ENCODE assay signal across 11 cellular contexts in the genomic region with DNA sequence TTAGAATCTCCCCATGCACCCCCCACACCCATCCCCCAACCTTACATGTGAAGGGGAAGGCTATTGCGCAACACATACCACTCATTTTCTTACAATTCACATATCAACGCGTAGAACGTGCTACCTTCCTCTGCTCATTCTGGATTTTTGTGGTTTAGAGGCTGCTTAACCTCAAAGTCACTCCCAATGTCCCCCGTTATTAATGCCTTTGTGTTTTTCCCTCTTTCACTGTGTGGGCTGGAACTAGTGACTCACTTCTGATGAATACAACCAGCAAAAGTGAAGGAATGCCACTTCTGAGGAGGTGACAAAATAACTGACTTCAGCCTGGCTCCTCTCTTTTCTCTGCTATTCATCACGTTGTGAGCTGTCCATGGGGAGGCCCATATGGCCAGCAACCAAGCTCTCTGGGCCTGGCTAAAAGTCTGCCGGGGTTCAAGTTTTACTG.
DNase-seq lines count a peak whose midpoint lies in the region; ATAC-seq and TF ChIP-seq lines count a peak whose summit lies in the region.
"Had no signal": no experiment of that assay in that cellular context is flagged by ENCODE, and none has a peak within 500 bp of the region (broad histone marks: within the 10 kb centered on the region; RNA-seq: fewer than 3 reads in every experiment).

No MANE protein-coding gene starts in this region.

- no peak overlapping the region for H3K4me3 Mint-ChIP-seq in activated CD4-positive, alpha-beta T cell treated with anti-CD3 and anti-CD28 coated beads for 36 hours
- H3K4me3 Mint-ChIP-seq: activated T-helper 17 cell treated with anti-CD3 and anti-CD28 coated beads, Interleukin-2, amount 50 U/mL, for 72 hours; nephron progenitor cell had no signal

- H3K9me3 Mint-ChIP-seq in activated CD4-positive, alpha-beta T cell treated with anti-CD3 and anti-CD28 coated beads for 36 hours (ENCODE audit: low read depth): peaks cover 14% of the 10 kb centered on the region
- H3K9me3 Mint-ChIP-seq: nephron progenitor cell had no signal

- no peak overlapping the region for H3K27ac ChIP-seq in RWPE2 (ENCODE audit: poor library complexity, severe bottlenecking)
- H3K27ac ChIP-seq: esophagus muscularis mucosa had no signal

- H3K36me3 Mint-ChIP-seq in activated CD4-positive, alpha-beta T cell treated with anti-CD3 and anti-CD28 coated beads for 36 hours (ENCODE audit: low read depth): no peaks in the 10 kb centered on the region

- H3K27ac Mint-ChIP-seq in activated CD4-positive, alpha-beta T cell treated with anti-CD3 and anti-CD28 coated beads for 36 hours: no peak overlapping the region
- H3K27ac Mint-ChIP-seq: activated T-helper 17 cell treated with anti-CD3 and anti-CD28 coated beads, Interleukin-2, amount 50 U/mL, for 72 hours; nephron progenitor cell had no signal

- H3K27me3 ChIP-seq in RWPE2 (ENCODE audit: insufficient read depth, poor library complexity, severe bottlenecking): peaks cover 9% of the 10 kb centered on the region
- H3K27me3 ChIP-seq: esophagus muscularis mucosa had no signal

- ATAC-seq in RWPE2 (ENCODE audit: low read depth) (peak; percentile 54), left cardiac atrium (no peak)
- no peak for ATAC-seq in activated CD4-positive, alpha-beta T cell treated with anti-CD3 and anti-CD28 coated beads for 36 hours
- ATAC-seq: activated T-helper 17 cell treated with anti-CD3 and anti-CD28 coated beads, Interleukin-2, amount 50 U/mL, for 72 hours had no signal

- POLR2A ChIA-PET in activated CD4-positive, alpha-beta T cell treated with anti-CD3 and anti-CD28 coated beads for 36 hours (lab: Charles Lee): no interaction called here

- no peaks in the 10 kb centered on the region for H3K9me3 ChIP-seq in RWPE2 (ENCODE audit: severe bottlenecking)
- H3K9me3 ChIP-seq: esophagus muscularis mucosa had no signal

- no peaks in the 10 kb centered on the region for H3K4me1 ChIP-seq in RWPE2 (ENCODE audit: insufficient read depth, poor library complexity, severe bottlenecking)
- H3K4me1 ChIP-seq: esophagus muscularis mucosa had no signal

- no peaks in the 10 kb centered on the region for H3K27me3 Mint-ChIP-seq in activated CD4-positive, alpha-beta T cell treated with anti-CD3 and anti-CD28 coated beads for 36 hours
- H3K27me3 Mint-ChIP-seq: activated T-helper 17 cell treated with anti-CD3 and anti-CD28 coated beads, Interleukin-2, amount 50 U/mL, for 72 hours had no signal

- TF ChIP-seq CTCF in RWPE2 (IDR thresholded peaks at IDR 0.05; ENCODE audit: poor library complexity, severe bottlenecking) (no peak), fibroblast of pulmonary artery (IDR thresholded peaks at IDR 0.05; ENCODE audit: low read length, missing control alignments) (no peak)

- CTCF ChIA-PET in activated CD4-positive, alpha-beta T cell treated with anti-CD3 and anti-CD28 coated beads for 36 hours (lab: Charles Lee): interaction anchor here (1.3 kb wide), 1 partner anchor 42 kb away, joined by 3 read pairs; no protein-coding TSS in a partner anchor

- no peaks in the 10 kb centered on the region for H3K36me3 ChIP-seq in RWPE2 (ENCODE audit: low read depth)
- H3K36me3 ChIP-seq: esophagus muscularis mucosa had no signal

- H3K4me3 ChIP-seq in RWPE2 (ENCODE audit: severe bottlenecking): no peak overlapping the region
- H3K4me3 ChIP-seq in fibroblast of pulmonary artery (replicated peaks; ENCODE audit: low read depth, low read length): no peak overlapping the region
- H3K4me3 ChIP-seq: esophagus muscularis mucosa had no signal

- intact Hi-C loops in left cardiac atrium (cut with DNase I): no loop called here
- intact Hi-C loops in activated CD4-positive, alpha-beta T cell treated with anti-CD3 and anti-CD28 coated beads for 36 hours (cut with DNase I, micrococcal nuclease): no loop called here

- DNase-seq in HPDE6-E6E7 (ENCODE audit: extremely low spot score) (peak; percentile 25), RWPE2 (ENCODE audit: low spot score) (no peak), fibroblast of pulmonary artery (ENCODE audit: low read depth) (peak; percentile 60), stromal cell of bone marrow (ENCODE audit: low read depth) (peak; percentile 61), anterior cingulate cortex (lab: John Stamatoyannopoulos, UW) (no peak), left cardiac atrium (no peak)
- DNase-seq in activated CD4-positive, alpha-beta T cell treated with anti-CD3 and anti-CD28 coated beads for 36 hours: no peak
- DNase-seq: COR-L47, nephron progenitor cell had no signal

- H3K4me1 Mint-ChIP-seq in activated CD4-positive, alpha-beta T cell treated with anti-CD3 and anti-CD28 coated beads for 36 hours: no peaks in the 10 kb centered on the region
- H3K4me1 Mint-ChIP-seq: activated T-helper 17 cell treated with anti-CD3 and anti-CD28 coated beads, Interleukin-2, amount 50 U/mL, for 72 hours; nephron progenitor cell had no signal

Comparison
In these comparisons a context has a peak if more than half of its experiments do, and no peak if none do; other contexts are left out.
1. DNase-seq: peak in HPDE6-E6E7 (single experiment), fibroblast of pulmonary artery (single experiment) and stromal cell of bone marrow (single experiment); none in RWPE2 (single experiment), anterior cingulate cortex (0 of 58), left cardiac atrium (single experiment) and activated CD4-positive, alpha-beta T cell treated with anti-CD3 and anti-CD28 coated beads for 36 hours (single experiment).